ENCODE assay signal across 8 cellular contexts in the genomic region with DNA sequence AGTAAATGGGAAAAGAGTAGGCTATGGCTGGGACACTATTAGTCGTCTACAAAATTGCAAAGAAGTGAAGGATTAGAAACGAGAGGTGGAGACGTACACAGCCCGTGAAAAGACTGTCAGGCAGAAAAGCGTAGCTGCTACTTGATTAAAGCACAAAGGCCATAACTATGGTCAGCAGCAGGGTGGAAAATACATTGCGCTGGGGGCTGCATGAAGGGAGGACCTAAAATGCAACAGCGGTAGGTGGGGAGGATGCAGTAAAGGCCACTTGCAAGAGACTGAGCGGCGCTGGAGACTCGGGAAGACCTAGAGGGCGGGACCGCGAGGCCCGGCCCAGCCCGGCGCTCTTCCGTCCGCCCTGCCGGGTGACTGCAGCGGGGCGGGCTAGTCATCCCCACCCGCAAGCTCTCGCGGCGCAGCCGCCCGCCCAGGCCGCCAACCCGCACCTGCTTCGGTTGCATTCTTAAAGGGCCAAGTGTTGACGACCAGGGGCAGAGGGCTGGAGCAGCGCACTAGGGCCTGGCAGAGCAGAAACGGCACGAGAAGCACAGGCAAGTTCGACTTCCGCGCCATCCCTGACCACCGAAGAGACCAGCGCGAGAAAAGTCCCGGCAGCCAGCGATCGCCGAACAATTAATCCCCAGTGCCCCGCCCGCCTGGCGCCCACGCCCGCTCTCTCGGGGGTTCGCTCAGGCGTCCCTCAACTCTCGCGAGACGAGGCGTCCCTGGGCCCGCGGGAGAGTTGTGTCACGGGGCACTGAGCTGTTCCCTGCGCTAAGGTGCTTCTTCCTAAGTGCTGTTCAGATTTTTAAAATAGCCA. TPM values are rescaled to one million over a fixed set of nuclear protein-coding genes. Genes with fewer than 3 reads are reported as not detected.
DNase-seq lines count a peak whose midpoint lies in the region; ATAC-seq, FAIRE-seq and TF ChIP-seq lines count a peak whose summit lies in the region.

Gene AGA, minus strand, starts transcription at position 635 of the 820 bp plus-strand sequence. Its CDS starts 62 bp downstream, at position 573.

- H3K27ac ChIP-seq in OCI-LY1 (ENCODE audit: low read depth, low read length, poor library complexity, severe bottlenecking), result peak within 1 kb of the TSS; percentile 85

- H3K36me3 Mint-ChIP-seq in Caco-2 (ENCODE audit: insufficient read depth, unreplicated experiment) (peaks cover 7% of the 10 kb centered on the region), endothelial cell (ENCODE audit: low read depth, unreplicated experiment) (no peaks in the 10 kb centered on the region)

- H3K4me2 ChIP-seq in OCI-LY1 (ENCODE audit: low read length), result peak within 1 kb of the TSS; percentile 93

- peak within 1 kb of the TSS; percentile 98 for H3K4me3 Mint-ChIP-seq in Caco-2 (ENCODE audit: unreplicated experiment)
- peak within 1 kb of the TSS; percentile 92 for H3K4me3 Mint-ChIP-seq in endothelial cell (ENCODE audit: unreplicated experiment)

- no peaks in the 10 kb centered on the region for H3K79me2 ChIP-seq in OCI-LY1 (ENCODE audit: insufficient read depth, low read length)

- CTCF ChIA-PET in Caco-2 (lab: Charles Lee), result no interaction called here

- H3K27me3 ChIP-seq in Caco-2 (replicated peaks; ENCODE audit: control insufficient read depth, insufficient read depth, low read length) (no peaks in the 10 kb centered on the region), OCI-LY1 (ENCODE audit: insufficient read depth, low read length) (no peaks in the 10 kb centered on the region)

- peak within 1 kb of the TSS; percentile 67 for H3K4me3 ChIP-seq in Caco-2 (ENCODE audit: low read depth, low read length)
- H3K4me3 ChIP-seq in OCI-LY1 (ENCODE audit: low read depth, low read length, poor library complexity, severe bottlenecking), result peak within 1 kb of the TSS; percentile 67

- ATAC-seq in GM21367 (IDR thresholded peaks at IDR 0.05; ENCODE audit: unreplicated experiment), result peak; percentile 89

- H3K9me3 ChIP-seq in Caco-2, result no peaks in the 10 kb centered on the region
- H3K9me3 ChIP-seq in OCI-LY1 (ENCODE audit: low read length), result no peaks in the 10 kb centered on the region

- H3K36me3 ChIP-seq in Caco-2 (ENCODE audit: control insufficient read depth, insufficient read depth, low read length), result no peaks in the 10 kb centered on the region
- no peaks in the 10 kb centered on the region for H3K36me3 ChIP-seq in OCI-LY1 (ENCODE audit: insufficient read depth, low read length)

- no peaks in the 10 kb centered on the region for H4K20me1 ChIP-seq in OCI-LY1 (ENCODE audit: insufficient read depth, low read length)

- H3K9me2 ChIP-seq in OCI-LY1 (ENCODE audit: low read depth, low read length), result no peaks in the 10 kb centered on the region

- DNase-seq in Caco-2 (peak; percentile 93 to 94), HTR-8/SVneo (ENCODE audit: insufficient read length, low spot score) (peak; percentile 98), endothelial cell (ENCODE audit: low spot score) (peak; percentile 95), midbrain (lab: John Stamatoyannopoulos, UW) (peak; percentile 93)
- DNase-seq in activated CD8-positive, alpha-beta memory T cell treated with anti-CD3 and anti-CD28 coated beads, Interleukin-2, amount 50 U/mL, for 48 hours, result peak; percentile 96
- peak; percentile 90 to 93 for DNase-seq in stimulated activated CD8-positive, alpha-beta memory T cell treated with anti-CD3 and anti-CD28 coated beads, Interleukin-2, amount 100 ng/mL, for 1 hour (ENCODE audit: low read depth in 2 of 2)

- FAIRE-seq in HTR-8/SVneo (lab: Jason Lieb, UNC), result peak; percentile 78

- peak within 1 kb of the TSS; percentile 91 for H3K9ac ChIP-seq in OCI-LY1 (ENCODE audit: low read length)

- H3K27ac Mint-ChIP-seq in Caco-2 (ENCODE audit: unreplicated experiment) (peak within 1 kb of the TSS; percentile 97), endothelial cell (ENCODE audit: unreplicated experiment) (peak within 1 kb of the TSS; percentile 87)

- intact Hi-C loops in Caco-2 (cut with micrococcal nuclease; ENCODE audit: unreplicated experiment), result loop anchor here (1.0 to 5.0 kb wide), 6 partner anchors 13 to 350 kb away; no protein-coding TSS in a partner anchor

- H2AFZ ChIP-seq in OCI-LY1 (ENCODE audit: low read length), result peak within 1 kb of the TSS; percentile 95

- 0 out of 2 replicates have a peak, but pooled peaks cover 3% of the 10 kb centered on the region for H3K4me1 ChIP-seq in Caco-2
- peaks cover 22% of the 10 kb centered on the region for H3K4me1 ChIP-seq in OCI-LY1 (ENCODE audit: insufficient read depth, low read length, severe bottlenecking)

- peaks cover 7% of the 10 kb centered on the region for H3K4me1 Mint-ChIP-seq in Caco-2 (ENCODE audit: low read depth, unreplicated experiment)
- peaks cover 14% of the 10 kb centered on the region for H3K4me1 Mint-ChIP-seq in endothelial cell (ENCODE audit: unreplicated experiment)

- H3K27me3 Mint-ChIP-seq in Caco-2 (ENCODE audit: insufficient read depth, unreplicated experiment) (no peaks in the 10 kb centered on the region), endothelial cell (ENCODE audit: unreplicated experiment) (peaks cover 5% of the 10 kb centered on the region)

- BruUV-seq in Caco-2 (replicated peaks; lab: Mats Ljungman, UMichigan), result TSS peak; percentile 51

- TF ChIP-seq CTCF in Caco-2 (IDR thresholded peaks at IDR 0.05; ENCODE audit: insufficient read depth in 1 of 2, low read depth in 1 of 2, low read length in 1 of 2, severe bottlenecking in 1 of 2, unreplicated experiment in 1 of 2) (no peak), OCI-LY1 (IDR thresholded peaks at IDR 0.05; ENCODE audit: low read length) (no peak), endothelial cell (IDR thresholded peaks at IDR 0.05; ENCODE audit: unreplicated experiment) (no peak)

- no peaks in the 10 kb centered on the region for H3K9me3 Mint-ChIP-seq in Caco-2 (ENCODE audit: unreplicated experiment)
- H3K9me3 Mint-ChIP-seq in endothelial cell (ENCODE audit: unreplicated experiment), result no peaks in the 10 kb centered on the region

- POLR2A ChIA-PET in Caco-2 (lab: Charles Lee), result interaction anchor here (0.6 to 1.8 kb wide), 5 partner anchors 8 to 132 kb away, joined by 3 to 11 read pairs (median 4); partner anchors contain the start of gene NEIL3

- no peaks in the 10 kb centered on the region for H3F3A ChIP-seq in OCI-LY1 (ENCODE audit: insufficient read depth, low read length)

RNA-seq across cellular contexts. Expression of gene AGA, which starts in this region (rescaled TPM):
- total RNA-seq in Caco-2 (2022) (25.2 and 35.4 TPM in 2 replicates), endothelial cell (ENCODE audit: unreplicated experiment) (8.6 TPM)

Comparison
In these comparisons a context has a peak if more than half of its experiments do, and no peak if none do; other contexts are left out.
1. Peak in every context shown above with its lines: DNase-seq, ATAC-seq, H3K4me3 ChIP-seq and H3K27ac ChIP-seq.